ENCODE assay signal across 20 cellular contexts in genomic region chr10:52573347-52573746, GRCh38.
DNase-seq lines count a peak whose midpoint lies in the region; ATAC-seq, FAIRE-seq and TF ChIP-seq lines count a peak whose summit lies in the region.
"Had no signal": no experiment of that assay in that cellular context is flagged by ENCODE, and none has a peak within 500 bp of the region (broad histone marks: within the 10 kb centered on the region; RNA-seq: fewer than 3 reads in every experiment).

No MANE protein-coding gene starts in this region.

- intact Hi-C loops in gastrocnemius medialis (cut with DNase I; ENCODE audit: low total_unique reads), result no loop called here

- no peak overlapping the region for H3K4me3 ChIP-seq in gastrocnemius medialis
- H3K4me3 ChIP-seq: A549; BLaER1 treated with 17β-estradiol and CSF1 and Interleukin-3, amounts not matched to agents 10 nM and 100 nM; SJCRH30 had no signal

- no peak for FAIRE-seq in GM19239 (lab: Jason Lieb, UNC)
- FAIRE-seq: A549, D721Med had no signal

- no peaks in the 10 kb centered on the region for H3K9me3 ChIP-seq in gastrocnemius medialis
- H3K9me3 ChIP-seq: A549; BLaER1 treated with 17β-estradiol and CSF1 and Interleukin-3, amounts not matched to agents 10 nM and 100 nM had no signal

- H3K27ac ChIP-seq in foreskin keratinocyte (no peak overlapping the region), gastrocnemius medialis (no peak overlapping the region)
- H3K27ac ChIP-seq: A549; BLaER1 treated with 17β-estradiol and CSF1 and Interleukin-3, amounts not matched to agents 10 nM and 100 nM; SJCRH30 had no signal

- TF ChIP-seq CTCF in foreskin keratinocyte (conservative IDR thresholded peaks at IDR 0.05), result no peak
- no peak for TF ChIP-seq CTCF in gastrocnemius medialis (IDR thresholded peaks at IDR 0.05 in 4 of 5, conservative IDR thresholded peaks at IDR 0.05 in 1 of 5)

- ATAC-seq in foreskin keratinocyte (peak; percentile 70), gastrocnemius medialis (no peak), GM21737 (IDR thresholded peaks at IDR 0.05; ENCODE audit: unreplicated experiment) (no peak)
- ATAC-seq: A549; CD8-positive, alpha-beta T cell had no signal

- TF ChIP-seq POLR2A in gastrocnemius medialis (IDR thresholded peaks at IDR 0.05), result no peak

- in situ Hi-C loops in gastrocnemius medialis (cut with MboI; ENCODE audit: low sequenced_read_pairs in 4 of 4), result no loop called here

- H3K36me3 ChIP-seq in gastrocnemius medialis, result no peaks in the 10 kb centered on the region
- H3K36me3 ChIP-seq: SJCRH30 had no signal

- H3K27me3 ChIP-seq in foreskin keratinocyte (no peaks in the 10 kb centered on the region), gastrocnemius medialis (no peaks in the 10 kb centered on the region)
- H3K27me3 ChIP-seq: BLaER1 treated with 17β-estradiol and CSF1 and Interleukin-3, amounts not matched to agents 10 nM and 100 nM; SJCRH30 had no signal

- peak; percentile 18 for DNase-seq in AG20443 (ENCODE audit: low spot score)
- DNase-seq in LoVo (ENCODE audit: low spot score), result peak; percentile 17
- DNase-seq in cerebellar cortex (ENCODE audit: low spot score), result peak; percentile 59
- no peak for DNase-seq in foreskin keratinocyte
- no peak for DNase-seq in SIG-M5 treated with dmso at 0.1 percent for 504 hours (lab: John Stamatoyannopoulos, UW; ENCODE audit: unreplicated experiment)
- DNase-seq in GM19239 (ENCODE audit: insufficient read length, low spot score), result no peak
- DNase-seq in gastrocnemius medialis, result no peak
- DNase-seq: CD8-positive, alpha-beta T cell; H9; Kasumi-1; NCI-H1105; NCI-H187; NCI-H2107; NCI-H510A; NCI-H748 treated with DMSO at 0.1 percent for 48 hours; SJCRH30 had no signal

- H3K4me1 ChIP-seq in foreskin keratinocyte (peaks cover 5% of the 10 kb centered on the region), gastrocnemius medialis (no peaks in the 10 kb centered on the region)
- H3K4me1 ChIP-seq: A549, SJCRH30 had no signal

Comparison
In these comparisons a context has a peak if more than half of its experiments do, and no peak if none do; other contexts are left out.
1. DNase-seq: peak in AG20443 (single experiment), LoVo (single experiment) and cerebellar cortex (single experiment); none in foreskin keratinocyte (0 of 2), SIG-M5 treated with dmso at 0.1 percent for 504 hours (single experiment), GM19239 (single experiment) and gastrocnemius medialis (0 of 2).